In the genomic region with DNA sequence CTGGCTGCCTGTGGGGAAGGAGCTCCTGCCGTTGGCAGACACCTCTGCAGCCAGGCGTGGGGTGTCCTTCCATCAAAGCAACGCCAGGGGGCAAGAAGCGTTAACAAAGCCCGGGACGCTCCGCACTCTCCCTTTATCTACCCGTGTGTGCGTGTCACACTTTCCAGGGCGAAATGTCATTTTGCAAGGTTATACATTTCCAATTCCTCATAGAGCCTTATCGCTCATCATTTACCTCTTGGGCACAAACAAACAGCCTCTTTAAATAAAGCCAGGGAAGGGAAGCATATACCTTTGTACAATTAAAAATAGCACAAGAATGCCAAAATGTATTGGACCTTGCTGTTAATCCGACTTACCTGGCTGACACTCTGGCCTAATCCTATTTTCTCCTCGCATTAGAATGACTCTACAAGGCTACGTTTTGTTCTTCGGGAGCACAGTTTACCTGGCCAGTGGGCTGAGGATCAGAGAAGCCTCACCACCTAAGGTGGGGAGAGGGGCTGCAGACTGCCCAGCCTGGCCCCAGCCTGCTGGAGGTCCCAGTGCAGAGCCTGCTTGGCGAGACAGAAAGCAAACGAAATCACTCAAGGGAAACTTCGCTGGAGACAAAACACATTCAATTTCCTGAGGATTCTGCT, we compare ENCODE assay signal across 1 cellular context.
A peak's percentile ranks its signal among the peaks of the same experiment; 100 is the strongest.
TF ChIP-seq lines count a peak whose summit lies in the region.

No MANE protein-coding gene starts in this region.

TF ChIP-seq in HepG2, 621 proteins besides CTCF, POLR2A, EP300 and RAD21 (continued from another document and continues in another):
- TF ChIP-seq SNAPC4 (CRISPR knock-in tag; IDR thresholded peaks at IDR 0.05) (no peak), ZNF720 (CRISPR knock-in tag; IDR thresholded peaks at IDR 0.05) (no peak), SMC3 (IDR thresholded peaks at IDR 0.05; ENCODE audit: low read length) (peak; percentile 54), MED1 (CRISPR knock-in tag; IDR thresholded peaks at IDR 0.05) (no peak), RFXANK (CRISPR knock-in tag; IDR thresholded peaks at IDR 0.05) (no peak), HES4 (CRISPR knock-in tag; IDR thresholded peaks at IDR 0.05; ENCODE audit: borderline replicate concordance) (no peak), PHB2 (IDR thresholded peaks at IDR 0.05; ENCODE audit: partially characterized antibody) (no peak), ZFP82 (CRISPR knock-in tag; IDR thresholded peaks at IDR 0.05; ENCODE audit: borderline replicate concordance) (no peak), SMARCE1 (IDR thresholded peaks at IDR 0.05; ENCODE audit: borderline replicate concordance) (no peak), ATF7-NPFF (CRISPR knock-in tag; IDR thresholded peaks at IDR 0.05; ENCODE audit: low read depth) (no peak), PAWR (CRISPR knock-in tag; IDR thresholded peaks at IDR 0.05; ENCODE audit: borderline replicate concordance) (no peak), CAMTA2 (CRISPR knock-in tag; IDR thresholded peaks at IDR 0.05; ENCODE audit: borderline replicate concordance) (no peak), THAP9 (CRISPR knock-in tag; IDR thresholded peaks at IDR 0.05; ENCODE audit: borderline replicate concordance) (no peak), ZNF512B (CRISPR knock-in tag; IDR thresholded peaks at IDR 0.05; ENCODE audit: borderline replicate concordance) (peak; percentile 42; the same call in 1 of the 2 replicates), MTF2 (CRISPR knock-in tag; IDR thresholded peaks at IDR 0.05; ENCODE audit: borderline replicate concordance) (0 out of 2 replicates have a peak, but pooled peaks have one; percentile 39), ZNF460 (CRISPR knock-in tag; IDR thresholded peaks at IDR 0.05; ENCODE audit: borderline replicate concordance) (no peak), ZBTB42 (CRISPR knock-in tag; IDR thresholded peaks at IDR 0.05) (no peak), KLF11 (CRISPR knock-in tag; IDR thresholded peaks at IDR 0.05) (no peak), FOSL2 (CRISPR knock-in tag; IDR thresholded peaks at IDR 0.05) (no peak), ZNF691 (CRISPR knock-in tag; IDR thresholded peaks at IDR 0.05; ENCODE audit: borderline replicate concordance, low read depth) (no peak), CENPBD1 (CRISPR knock-in tag; IDR thresholded peaks at IDR 0.05; ENCODE audit: borderline replicate concordance, low read depth) (no peak), KDM5B (CRISPR knock-in tag; IDR thresholded peaks at IDR 0.05; ENCODE audit: borderline replicate concordance) (no peak), ZNF281 (CRISPR knock-in tag; IDR thresholded peaks at IDR 0.05; ENCODE audit: borderline replicate concordance) (no peak)
- TF ChIP-seq, protein P1, sequence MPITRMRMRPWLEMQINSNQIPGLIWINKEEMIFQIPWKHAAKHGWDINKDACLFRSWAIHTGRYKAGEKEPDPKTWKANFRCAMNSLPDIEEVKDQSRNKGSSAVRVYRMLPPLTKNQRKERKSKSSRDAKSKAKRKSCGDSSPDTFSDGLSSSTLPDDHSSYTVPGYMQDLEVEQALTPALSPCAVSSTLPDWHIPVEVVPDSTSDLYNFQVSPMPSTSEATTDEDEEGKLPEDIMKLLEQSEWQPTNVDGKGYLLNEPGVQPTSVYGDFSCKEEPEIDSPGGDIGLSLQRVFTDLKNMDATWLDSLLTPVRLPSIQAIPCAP (CRISPR knock-in tag; IDR thresholded peaks at IDR 0.05; ENCODE audit: low read depth), result no peak
- TF ChIP-seq, protein P2, sequence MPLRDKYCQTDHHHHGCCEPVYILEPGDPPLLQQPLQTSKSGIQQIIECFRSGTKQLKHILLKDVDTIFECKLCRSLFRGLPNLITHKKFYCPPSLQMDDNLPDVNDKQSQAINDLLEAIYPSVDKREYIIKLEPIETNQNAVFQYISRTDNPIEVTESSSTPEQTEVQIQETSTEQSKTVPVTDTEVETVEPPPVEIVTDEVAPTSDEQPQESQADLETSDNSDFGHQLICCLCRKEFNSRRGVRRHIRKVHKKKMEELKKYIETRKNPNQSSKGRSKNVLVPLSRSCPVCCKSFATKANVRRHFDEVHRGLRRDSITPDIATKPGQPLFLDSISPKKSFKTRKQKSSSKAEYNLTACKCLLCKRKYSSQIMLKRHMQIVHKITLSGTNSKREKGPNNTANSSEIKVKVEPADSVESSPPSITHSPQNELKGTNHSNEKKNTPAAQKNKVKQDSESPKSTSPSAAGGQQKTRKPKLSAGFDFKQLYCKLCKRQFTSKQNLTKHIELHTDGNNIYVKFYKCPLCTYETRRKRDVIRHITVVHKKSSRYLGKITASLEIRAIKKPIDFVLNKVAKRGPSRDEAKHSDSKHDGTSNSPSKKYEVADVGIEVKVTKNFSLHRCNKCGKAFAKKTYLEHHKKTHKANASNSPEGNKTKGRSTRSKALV (CRISPR knock-in tag; IDR thresholded peaks at IDR 0.05), result 0 out of 2 replicates have a peak, but pooled peaks have one; percentile 26
- TF ChIP-seq, protein P3, sequence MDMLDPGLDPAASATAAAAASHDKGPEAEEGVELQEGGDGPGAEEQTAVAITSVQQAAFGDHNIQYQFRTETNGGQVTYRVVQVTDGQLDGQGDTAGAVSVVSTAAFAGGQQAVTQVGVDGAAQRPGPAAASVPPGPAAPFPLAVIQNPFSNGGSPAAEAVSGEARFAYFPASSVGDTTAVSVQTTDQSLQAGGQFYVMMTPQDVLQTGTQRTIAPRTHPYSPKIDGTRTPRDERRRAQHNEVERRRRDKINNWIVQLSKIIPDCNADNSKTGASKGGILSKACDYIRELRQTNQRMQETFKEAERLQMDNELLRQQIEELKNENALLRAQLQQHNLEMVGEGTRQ (IDR thresholded peaks at IDR 0.05; ENCODE audit: low read depth, low read length), result no peak
- TF ChIP-seq, protein P3 (CRISPR knock-in tag; IDR thresholded peaks at IDR 0.05; ENCODE audit: borderline replicate concordance), result no peak
- TF ChIP-seq, protein P4, sequence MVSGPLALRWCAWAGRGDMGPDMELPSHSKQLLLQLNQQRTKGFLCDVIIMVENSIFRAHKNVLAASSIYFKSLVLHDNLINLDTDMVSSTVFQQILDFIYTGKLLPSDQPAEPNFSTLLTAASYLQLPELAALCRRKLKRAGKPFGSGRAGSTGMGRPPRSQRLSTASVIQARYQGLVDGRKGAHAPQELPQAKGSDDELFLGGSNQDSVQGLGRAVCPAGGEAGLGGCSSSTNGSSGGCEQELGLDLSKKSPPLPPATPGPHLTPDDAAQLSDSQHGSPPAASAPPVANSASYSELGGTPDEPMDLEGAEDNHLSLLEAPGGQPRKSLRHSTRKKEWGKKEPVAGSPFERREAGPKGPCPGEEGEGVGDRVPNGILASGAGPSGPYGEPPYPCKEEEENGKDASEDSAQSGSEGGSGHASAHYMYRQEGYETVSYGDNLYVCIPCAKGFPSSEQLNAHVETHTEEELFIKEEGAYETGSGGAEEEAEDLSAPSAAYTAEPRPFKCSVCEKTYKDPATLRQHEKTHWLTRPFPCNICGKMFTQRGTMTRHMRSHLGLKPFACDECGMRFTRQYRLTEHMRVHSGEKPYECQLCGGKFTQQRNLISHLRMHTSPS (CRISPR knock-in tag; IDR thresholded peaks at IDR 0.05; ENCODE audit: low read depth), result no peak
